ENCODE assay signal across 1 cellular context in the genomic region with DNA sequence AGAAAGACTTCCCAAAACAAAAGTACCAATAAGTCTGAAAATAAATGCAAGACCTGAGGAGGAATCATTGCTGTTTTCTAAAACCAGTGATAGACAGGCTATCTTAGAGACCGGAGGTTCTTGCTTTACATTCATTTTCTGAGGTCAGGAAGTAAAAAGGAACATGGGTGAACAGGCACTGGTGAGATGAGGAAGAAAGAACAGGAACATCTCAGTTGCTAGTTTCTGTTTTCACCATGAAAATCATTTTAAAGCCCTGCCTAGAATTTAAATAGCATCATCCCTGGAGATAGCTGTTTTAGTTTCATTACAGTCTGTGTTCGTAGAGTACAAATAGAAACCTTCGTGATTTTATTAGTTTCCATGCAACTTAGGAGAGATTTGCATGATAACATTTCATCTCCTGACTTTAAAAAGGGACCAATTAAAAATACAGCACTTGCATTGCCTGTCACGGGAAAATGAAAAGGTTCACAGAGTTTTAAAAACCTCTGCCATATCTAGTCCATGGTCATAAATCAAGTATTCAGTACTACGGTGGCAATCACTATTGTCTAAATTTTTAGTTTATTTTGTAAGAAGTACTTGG.
TF ChIP-seq lines count a peak whose summit lies in the region.

No MANE protein-coding gene starts in this region.

TF ChIP-seq in IMR-90, 13 proteins besides CTCF, POLR2A, EP300 and RAD21 (continued from another document):
- TF ChIP-seq, protein P1, sequence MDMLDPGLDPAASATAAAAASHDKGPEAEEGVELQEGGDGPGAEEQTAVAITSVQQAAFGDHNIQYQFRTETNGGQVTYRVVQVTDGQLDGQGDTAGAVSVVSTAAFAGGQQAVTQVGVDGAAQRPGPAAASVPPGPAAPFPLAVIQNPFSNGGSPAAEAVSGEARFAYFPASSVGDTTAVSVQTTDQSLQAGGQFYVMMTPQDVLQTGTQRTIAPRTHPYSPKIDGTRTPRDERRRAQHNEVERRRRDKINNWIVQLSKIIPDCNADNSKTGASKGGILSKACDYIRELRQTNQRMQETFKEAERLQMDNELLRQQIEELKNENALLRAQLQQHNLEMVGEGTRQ (IDR thresholded peaks at IDR 0.05; ENCODE audit: low read depth, low read length), result no peak
- no peak for TF ChIP-seq RCOR1 (IDR thresholded peaks at IDR 0.05; ENCODE audit: insufficient replicate concordance, low read length)
- TF ChIP-seq CEBPB (IDR thresholded peaks at IDR 0.05; ENCODE audit: low read depth, low read length), result no peak
- no peak for TF ChIP-seq BHLHE40 (IDR thresholded peaks at IDR 0.05; ENCODE audit: low read depth, low read length)
